35 cellular contexts compared by ENCODE assay signal in genomic region chr19:33895366-33895765, GRCh38.
"Had no signal": no experiment of that assay in that cellular context is flagged by ENCODE, and none has a peak within 500 bp of the region (broad histone marks: within the 10 kb centered on the region; RNA-seq: fewer than 3 reads in every experiment).

No MANE protein-coding gene starts in this region.

- DNase-seq: Karpas-422, Kasumi-1, MG63, MM.1S, MV-4-11, NCI-H1048, NCI-H1092, NCI-H1092 treated with DMSO at 0.1 percent for 48 hours, NCI-H1105, NCI-H1105 treated with DMSO at 0.1 percent for 48 hours, NCI-H1417, NCI-H1417 treated with DMSO at 0.1 percent for 48 hours, NCI-H1436, NCI-H1436 treated with DMSO at 0.1 percent for 48 hours, NCI-H146, NCI-H1694, NCI-H1694 treated with DMSO at 0.1 percent for 48 hours, NCI-H187, NCI-H187 treated with DMSO at 0.1 percent for 48 hours, NCI-H1930, NCI-H2029, NCI-H2029 treated with DMSO at 0.1 percent for 48 hours, NCI-H2081, NCI-H2081 treated with DMSO at 0.1 percent for 48 hours, NCI-H2107, NCI-H2171, NCI-H2171 treated with DMSO at 0.1 percent for 48 hours, NCI-H2227 treated with DMSO at 0.1 percent for 48 hours, NCI-H226, NCI-H345, NCI-H446, NCI-H446 treated with DMSO at 0.1 percent for 48 hours, NCI-H510A, NCI-H510A treated with DMSO at 0.1 percent for 48 hours, NCI-H524 had no signal

- H3K27me3 ChIP-seq: MG63 had no signal

- H3K4me3 ChIP-seq: MG63 had no signal

- H3K36me3 ChIP-seq: MG63 had no signal
